Comparison of ENCODE assay signal across 29 cellular contexts in the genomic region with DNA sequence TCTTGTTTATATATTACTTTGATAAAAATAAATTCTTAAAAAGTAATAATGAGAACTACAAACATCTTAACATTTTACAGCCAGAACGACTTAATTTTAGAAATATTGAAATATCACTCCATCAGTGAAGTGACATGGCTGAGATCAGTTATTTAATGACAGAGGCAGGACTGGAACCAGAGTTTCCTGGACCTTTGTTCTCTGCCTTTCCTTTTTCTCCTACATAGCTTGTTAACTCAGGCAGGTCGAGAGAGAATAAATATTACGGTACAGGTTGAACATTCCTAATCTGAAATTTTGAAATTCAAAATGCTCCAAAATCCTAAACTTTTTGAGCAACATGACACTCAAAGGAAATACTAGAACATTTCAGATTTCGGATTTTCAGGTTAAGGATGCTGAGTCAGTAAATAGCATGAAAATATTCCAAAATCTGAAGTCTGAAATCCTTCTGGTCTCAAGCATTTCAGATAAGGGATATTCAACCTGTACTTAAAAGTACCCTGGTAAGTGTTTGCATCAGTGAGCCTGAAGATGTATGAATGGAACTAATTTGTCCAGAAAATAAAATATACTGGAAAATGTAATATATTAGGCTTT.
"Had no signal": no experiment of that assay in that cellular context is flagged by ENCODE, and none has a peak within 500 bp of the region (broad histone marks: within the 10 kb centered on the region; RNA-seq: fewer than 3 reads in every experiment).

No MANE protein-coding gene starts in this region.

- H3K4me3 ChIP-seq: adrenal gland, body of pancreas, esophagus squamous epithelium, gastroesophageal sphincter, heart right ventricle had no signal

- H3K27ac ChIP-seq: adrenal gland, body of pancreas, esophagus squamous epithelium, gastroesophageal sphincter, WERI-Rb-1 had no signal

- H3K4me1 ChIP-seq: body of pancreas had no signal

- ATAC-seq: activated CD4-positive, CD25-positive, alpha-beta regulatory T cell treated with anti-CD3 and anti-CD28 coated beads, Interleukin-2, amount 50 U/mL, for 24 hours; activated CD8-positive, alpha-beta T cell treated with anti-CD3 and anti-CD28 coated beads for 36 hours; activated naive CD8-positive, alpha-beta T cell treated with anti-CD3 and anti-CD28 coated beads, Interleukin-2, amount 50 U/mL, for 24 hours; activated T-cell treated with anti-CD3 and anti-CD28 coated beads, Interleukin-2, amount 50 U/mL, for 4 hours; body of pancreas; effector memory CD8-positive, alpha-beta T cell; gastroesophageal sphincter; heart right ventricle; T-helper 17 cell had no signal

- H3K27me3 ChIP-seq: adrenal gland, body of pancreas, esophagus squamous epithelium, gastroesophageal sphincter, heart right ventricle had no signal

- H3K36me3 ChIP-seq: adrenal gland, esophagus squamous epithelium, gastroesophageal sphincter, heart right ventricle had no signal

- FAIRE-seq: colon had no signal

- H3K9me3 ChIP-seq: adrenal gland, body of pancreas, esophagus squamous epithelium, gastroesophageal sphincter, heart right ventricle had no signal

- DNase-seq: activated B cell treated with CpG ODN at 0.5 μM for 24 hours; activated CD4-positive, alpha-beta T cell treated with anti-CD3 and anti-CD28 coated beads for 48 hours; activated CD4-positive, alpha-beta T cell treated with anti-CD3 and anti-CD28 coated beads, Interleukin-2, amount 50 U/mL, for 1 hour; activated CD4-positive, alpha-beta T cell treated with anti-CD3 and anti-CD28 coated beads, Interleukin-2, amount 50 U/mL, for 48 hours; activated CD8-positive, alpha-beta memory T cell treated with anti-CD3 and anti-CD28 coated beads for 24 hours; activated CD8-positive, alpha-beta T cell treated with anti-CD3 and anti-CD28 coated beads for 36 hours; activated effector memory CD4-positive, alpha-beta T cell treated with anti-CD3 and anti-CD28 coated beads, Interleukin-2, amount 50 U/mL, for 16 hours; activated naive CD4-positive, alpha-beta T cell treated with anti-CD3 and anti-CD28 coated beads for 36 hours; activated naive CD8-positive, alpha-beta T cell treated with anti-CD3 and anti-CD28 coated beads for 36 hours; activated naive CD8-positive, alpha-beta T cell treated with anti-CD3 and anti-CD28 coated beads, Interleukin-2, amount 50 U/mL, for 24 hours; activated T-cell treated with anti-CD3 and anti-CD28 coated beads, Interleukin-2, amount 50 U/mL, for 4 hours; adrenal gland; amygdala; aorta; body of pancreas; caudate nucleus; cortex of kidney; dermis blood vessel endothelial cell; effector CD4-positive, alpha-beta T cell; effector memory CD8-positive, alpha-beta T cell; esophagus squamous epithelium; foreskin melanocyte; heart right ventricle; T-helper 17 cell; T1000; WERI-Rb-1 had no signal
